Comparison of ENCODE assay signal across 8 cellular contexts in genomic region chr11:68312117-68312779, GRCh38. TPM values are rescaled to one million over a fixed set of nuclear protein-coding genes. Genes with fewer than 3 reads are reported as not detected.
A peak's percentile ranks its signal among the peaks of the same experiment; 100 is the strongest.
DNase-seq lines count a peak whose midpoint lies in the region; ATAC-seq, FAIRE-seq and TF ChIP-seq lines count a peak whose summit lies in the region.

Gene LRP5 (plus strand): TSS chr11:68312591. CDS start chr11:68312715, 124 bp downstream.

- H2AFZ ChIP-seq in H9 (ENCODE audit: low read length) (no peak within 1 kb of the TSS), neuronal stem cell (ENCODE audit: low read length) (peak within 1 kb of the TSS; percentile 83)

- H3K4ac ChIP-seq in H9 (ENCODE audit: low read depth, low read length): no peak within 1 kb of the TSS
- H3K4ac ChIP-seq in neuronal stem cell (ENCODE audit: low read length): peak within 1 kb of the TSS; percentile 72

- DNase-seq in D341Med (ENCODE audit: low spot score) (peak; percentile 90), H9 (no peak), WTC11 (ENCODE audit: low spot score) (no peak), frontal cortex (ENCODE audit: low spot score in 2 of 2) (peak; percentile 74 to 79), neuronal stem cell (ENCODE audit: low spot score) (no peak), MV-4-11 (lab: John Stamatoyannopoulos, UW) (no peak), RCC 7860 (ENCODE audit: low spot score) (no peak), SKM-1 (lab: John Stamatoyannopoulos, UW; ENCODE audit: unreplicated experiment) (no peak)

- H2AK5ac ChIP-seq in H9 (ENCODE audit: insufficient read length, low read length) (no peak within 1 kb of the TSS), neuronal stem cell (ENCODE audit: low read depth, low read length) (peak within 1 kb of the TSS; percentile 75)

- no peaks in the 10 kb centered on the region for H4K20me1 ChIP-seq in H9 (ENCODE audit: control insufficient read depth, insufficient read depth, insufficient read length)

- 0 out of 2 replicates have a peak, but pooled peaks have one; percentile 5 for ATAC-seq in WTC11

- peaks cover 14% of the 10 kb centered on the region; the same call in 1 of the 2 replicates for H3K79me2 ChIP-seq in H9 (ENCODE audit: insufficient read depth, low read length)

- no peaks in the 10 kb centered on the region for H3K36me3 ChIP-seq in neuronal stem cell (replicated peaks in 1 of 2; ENCODE audit: control insufficient read depth in 2 of 2, insufficient read depth in 2 of 2, low read length in 2 of 2)

- H3K4me2 ChIP-seq in H9 (ENCODE audit: insufficient read depth, insufficient read length, low read length) (peak within 1 kb of the TSS; percentile 75), neuronal stem cell (ENCODE audit: insufficient read depth, low read length, poor library complexity, severe bottlenecking) (peak within 1 kb of the TSS; percentile 89)

- H3K4me1 ChIP-seq in H9 (ENCODE audit: insufficient read depth, low read length) (peaks cover 2% of the 10 kb centered on the region; the same call in 1 of the 2 replicates), neuronal stem cell (ENCODE audit: control insufficient read depth in 2 of 2, insufficient read depth in 1 of 2, low read depth in 1 of 2, low read length in 2 of 2) (peaks cover 12 to 13% of the 10 kb centered on the region in 2 donors)

- H3K79me1 ChIP-seq in H9 (ENCODE audit: insufficient read depth, low read depth, low read length, poor library complexity, severe bottlenecking): no peaks in the 10 kb centered on the region
- peaks cover 13% of the 10 kb centered on the region for H3K79me1 ChIP-seq in neuronal stem cell (ENCODE audit: low read depth, low read length)

- WGBS in H9 (ENCODE audit: extremely low coverage, insufficient read length, low lambda C conversion rate): no CpG with 5 or more reads among the region's 85 CpGs
- no CpG with 5 or more reads among the region's 85 CpGs for WGBS in neuronal stem cell (ENCODE audit: extremely low coverage in 2 of 2, insufficient read length in 2 of 2, insufficient replicate concordance in 1 of 2), 2 donors

- TF ChIP-seq CTCF in H9 (conservative IDR thresholded peaks at IDR 0.05) (no peak), WTC11 (IDR thresholded peaks at IDR 0.05) (no peak)

- no peak within 1 kb of the TSS for H2BK20ac ChIP-seq in H9 (ENCODE audit: low read depth, low read length, poor library complexity, severe bottlenecking)

- no peak within 1 kb of the TSS for H2BK15ac ChIP-seq in H9 (ENCODE audit: low read depth, low read length)
- H2BK15ac ChIP-seq in neuronal stem cell (ENCODE audit: low read length): peak within 1 kb of the TSS; percentile 37

- H3K14ac ChIP-seq in H9 (ENCODE audit: insufficient read depth, low read length): peak within 1 kb of the TSS; percentile 27
- H3K14ac ChIP-seq in neuronal stem cell (ENCODE audit: low read length): peak within 1 kb of the TSS; percentile 47

- H3K9ac ChIP-seq in H9 (ENCODE audit: extremely low read depth, insufficient read length, low read length) (peak within 1 kb of the TSS; percentile 55), neuronal stem cell (ENCODE audit: low read depth, low read length, poor library complexity) (peak within 1 kb of the TSS; percentile 91)

- H3K9me3 ChIP-seq in H9 (ENCODE audit: control insufficient read depth, low read depth, low read length) (no peaks in the 10 kb centered on the region), neuronal stem cell (replicated peaks in 1 of 2; ENCODE audit: control insufficient read depth in 2 of 2, insufficient read depth in 1 of 2, low read depth in 1 of 2, low read length in 2 of 2) (no peaks in the 10 kb centered on the region)

- H3K23ac ChIP-seq in H9 (ENCODE audit: insufficient read length, low read depth, low read length) (no peak within 1 kb of the TSS), neuronal stem cell (ENCODE audit: low read depth, low read length, poor library complexity) (peak within 1 kb of the TSS; percentile 65)

- CTCF ChIA-PET in WTC11 (lab: Charles Lee): no interaction called here

- peaks cover 13% of the 10 kb centered on the region for H3K23me2 ChIP-seq in H9 (ENCODE audit: insufficient read length, low read depth, low read length, poor library complexity, severe bottlenecking)

- H3K56ac ChIP-seq in H9 (ENCODE audit: insufficient read length, low read depth, low read length): no peak within 1 kb of the TSS

- H3K9me3 Mint-ChIP-seq in H9 (no peaks in the 10 kb centered on the region; a peak in 2 of 5 replicates), WTC11 (no peaks in the 10 kb centered on the region)

- FAIRE-seq in frontal cortex (lab: Jason Lieb, UNC) (no peak), RCC 7860 (lab: Jason Lieb, UNC) (no peak)

- no peak within 1 kb of the TSS for H3K27ac ChIP-seq in H9 (ENCODE audit: insufficient read length, low read depth, low read length)
- no peak within 1 kb of the TSS for H3K27ac ChIP-seq in neuronal stem cell (replicated peaks; ENCODE audit: low read length)

- peak within 1 kb of the TSS; percentile 91 to 95 for H3K4me3 ChIP-seq in neuronal stem cell (ENCODE audit: low read length in 2 of 2)

- H3K27ac Mint-ChIP-seq in H9 (peak within 1 kb of the TSS in 2 of 3 experiments; percentile 79 to 89; a peak in 3 of 7 replicates), WTC11 (peak within 1 kb of the TSS; percentile 97)

- no peak within 1 kb of the TSS for H2BK120ac ChIP-seq in H9 (ENCODE audit: low read depth, low read length, poor library complexity, severe bottlenecking)
- H2BK120ac ChIP-seq in neuronal stem cell (ENCODE audit: low read depth, low read length): no peak within 1 kb of the TSS

- H3K4me1 Mint-ChIP-seq in H9 (peaks cover 45 to 48% of the 10 kb centered on the region in 2 experiments), WTC11 (peaks cover 48% of the 10 kb centered on the region)

- H3K27me3 ChIP-seq in H9 (ENCODE audit: insufficient read depth, low read length) (no peaks in the 10 kb centered on the region), neuronal stem cell (ENCODE audit: control insufficient read depth in 3 of 3, insufficient read depth in 3 of 3, low read depth in 1 of 3, low read length in 3 of 3) (peaks cover 0 to 5% (median 0%) of the 10 kb centered on the region in 3 experiments)

- H2BK5ac ChIP-seq in H9 (ENCODE audit: insufficient read length, low read length): no peak within 1 kb of the TSS
- H2BK5ac ChIP-seq in neuronal stem cell (ENCODE audit: low read length): no peak within 1 kb of the TSS

- H4K8ac ChIP-seq in H9 (replicated peaks; ENCODE audit: insufficient read length, low read depth, low read length) (no peak within 1 kb of the TSS), neuronal stem cell (ENCODE audit: low read depth, low read length) (no peak within 1 kb of the TSS)

- peaks cover 4% of the 10 kb centered on the region for H3K27me3 Mint-ChIP-seq in H9 (ENCODE audit: low read depth)
- peaks cover 5% of the 10 kb centered on the region; the same call in 1 of the 2 replicates for H3K27me3 Mint-ChIP-seq in WTC11 (ENCODE audit: low read depth)

- POLR2A ChIA-PET in WTC11 (lab: Charles Lee): no interaction called here

- H3K36me3 Mint-ChIP-seq in H9 (ENCODE audit: insufficient read depth in 1 of 3, low read depth in 3 of 3) (no peaks in the 10 kb centered on the region; a peak in 1 of 7 replicates), WTC11 (no peaks in the 10 kb centered on the region)

- no peak within 1 kb of the TSS for H2BK12ac ChIP-seq in H9 (ENCODE audit: insufficient read length, low read depth, low read length)
- no peak within 1 kb of the TSS for H2BK12ac ChIP-seq in neuronal stem cell (ENCODE audit: low read length)

- H4K5ac ChIP-seq in H9 (ENCODE audit: insufficient read length, low read depth, low read length): no peak within 1 kb of the TSS

- H4K91ac ChIP-seq in H9 (ENCODE audit: insufficient read length, low read depth, low read length) (no peak within 1 kb of the TSS), neuronal stem cell (ENCODE audit: low read depth, low read length, poor library complexity) (no peak within 1 kb of the TSS)

- H3K18ac ChIP-seq in H9 (ENCODE audit: insufficient read length, low read depth, low read length): no peak within 1 kb of the TSS
- peak within 1 kb of the TSS; percentile 95 for H3K18ac ChIP-seq in neuronal stem cell (ENCODE audit: low read length)

- H3K4me3 Mint-ChIP-seq in H9: peak within 1 kb of the TSS; percentile 87 to 89
- H3K4me3 Mint-ChIP-seq in WTC11: peak within 1 kb of the TSS; percentile 88

- H3T11ph ChIP-seq in H9 (ENCODE audit: low read length): no peak within 1 kb of the TSS

TF ChIP-seq in WTC11, 78 proteins besides CTCF, POLR2A, EP300 and RAD21:
- TF ChIP-seq ETV6 (CRISPR knock-in tag; IDR thresholded peaks at IDR 0.05) (no peak), KAT7 (CRISPR knock-in tag; IDR thresholded peaks at IDR 0.05; ENCODE audit: borderline replicate concordance) (0 out of 2 replicates have a peak, but pooled peaks have one; percentile 24)

RNA-seq across cellular contexts. Expression of gene LRP5, which starts in this region (rescaled TPM):
- total RNA-seq in H9 (2021) (38.4 and 41.3 TPM in 2 replicates), WTC11 (2021) (41.6 to 48.8 TPM (median 41.9 TPM) in 3 replicates), frontal cortex (10.2 TPM)
- 32.3 TPM for polyA plus RNA-seq in neuronal stem cell (2013, experiment 1 of 2)
- polyA plus RNA-seq in neuronal stem cell (2013, experiment 2 of 2): 34.5 TPM

Comparison
In these comparisons a context has a peak if more than half of its experiments do, and no peak if none do; other contexts are left out.
1. DNase-seq: peak in D341Med (single experiment) and frontal cortex (2 of 2); none in H9 (single experiment), WTC11 (single experiment), neuronal stem cell (single experiment), MV-4-11 (single experiment), RCC 7860 (single experiment) and SKM-1 (single experiment).